13 cellular contexts compared by ENCODE assay signal in genomic region chr7:30146127-30146612, GRCh38. TPM values are rescaled to one million over a fixed set of nuclear protein-coding genes. Genes with fewer than 3 reads are reported as not detected.
DNase-seq lines count a peak whose midpoint lies in the region; ATAC-seq and TF ChIP-seq lines count a peak whose summit lies in the region.
"Had no signal": no experiment of that assay in that cellular context is flagged by ENCODE, and none has a peak within 500 bp of the region (broad histone marks: within the 10 kb centered on the region; RNA-seq: fewer than 3 reads in every experiment).

No MANE protein-coding gene starts in this region.

- intact Hi-C loops in right cardiac atrium (cut with DNase I) (no loop called here), mucosa of descending colon (cut with DNase I, micrococcal nuclease) (no loop called here)

- no peak overlapping the region for H3K4me3 Mint-ChIP-seq in glutamatergic neuron (ENCODE audit: unreplicated experiment)
- H3K4me3 Mint-ChIP-seq: CD8-positive, alpha-beta T cell; type B pancreatic cell had no signal

- H3K27me3 ChIP-seq in BLaER1 (no peaks in the 10 kb centered on the region), right cardiac atrium (ENCODE audit: control insufficient read depth, insufficient read depth) (no peaks in the 10 kb centered on the region)

- WGBS in right cardiac atrium: 55% methylated on average over 13 of the region's 13 CpGs

- no peaks in the 10 kb centered on the region for H3K36me3 ChIP-seq in BLaER1
- no peaks in the 10 kb centered on the region for H3K36me3 ChIP-seq in mucosa of descending colon (ENCODE audit: low read depth)

- no peaks in the 10 kb centered on the region for H3K9me3 ChIP-seq in BLaER1
- no peaks in the 10 kb centered on the region for H3K9me3 ChIP-seq in right cardiac atrium (ENCODE audit: control insufficient read depth, low read length)
- H3K9me3 ChIP-seq in mucosa of descending colon: no peaks in the 10 kb centered on the region

- H3K36me3 Mint-ChIP-seq in glutamatergic neuron (ENCODE audit: unreplicated experiment): no peaks in the 10 kb centered on the region
- H3K36me3 Mint-ChIP-seq: CD8-positive, alpha-beta T cell had no signal

- DNase-seq in HT1080 (ENCODE audit: low read depth): peak; percentile 53
- DNase-seq in SK-MEL-5 (ENCODE audit: low read depth, low spot score): peak; percentile 66
- DNase-seq in right cardiac atrium: peak in 2 of 3 donors; percentile 65 to 67
- no peak for DNase-seq in glutamatergic neuron
- DNase-seq in mucosa of descending colon: no peak
- no peak for DNase-seq in RKO (ENCODE audit: low spot score)
- DNase-seq: cerebellar nuclear complex, mammary epithelial cell, MM.1S had no signal

- H3K9ac ChIP-seq in BLaER1: no peak overlapping the region

- no peak overlapping the region for H3K27ac Mint-ChIP-seq in glutamatergic neuron (ENCODE audit: unreplicated experiment)
- H3K27ac Mint-ChIP-seq: CD8-positive, alpha-beta T cell; type B pancreatic cell had no signal

- no peak overlapping the region for H3K27ac ChIP-seq in BLaER1
- no peak overlapping the region for H3K27ac ChIP-seq in right cardiac atrium (ENCODE audit: low read length)

- no peaks in the 10 kb centered on the region for H3K9me3 Mint-ChIP-seq in glutamatergic neuron (ENCODE audit: unreplicated experiment)
- H3K9me3 Mint-ChIP-seq: CD8-positive, alpha-beta T cell; type B pancreatic cell had no signal

- H4K20me1 ChIP-seq in BLaER1: no peaks in the 10 kb centered on the region

- peaks cover 16% of the 10 kb centered on the region for H3K4me1 Mint-ChIP-seq in glutamatergic neuron (ENCODE audit: low read depth, unreplicated experiment)

- ATAC-seq in right cardiac atrium (peak; percentile 46 to 57), HG03025 (IDR thresholded peaks at IDR 0.05; ENCODE audit: low FRiP score, unreplicated experiment) (no peak), mucosa of descending colon (no peak)
- ATAC-seq: CD8-positive, alpha-beta T cell had no signal

- H3K4me3 ChIP-seq in BLaER1 (no peak overlapping the region), right cardiac atrium (ENCODE audit: low read length) (no peak overlapping the region), mucosa of descending colon (no peak overlapping the region)

- in situ Hi-C loops in SK-MEL-5 (cut with HindIII; ENCODE audit: low pct_unique_long_range_greater_than_20kb, low sequenced_read_pairs): no loop called here

- no peaks in the 10 kb centered on the region for H3K27me3 Mint-ChIP-seq in glutamatergic neuron (ENCODE audit: unreplicated experiment)
- H3K27me3 Mint-ChIP-seq: type B pancreatic cell had no signal

- H3K4me1 ChIP-seq in BLaER1 (peaks cover 68% of the 10 kb centered on the region), right cardiac atrium (ENCODE audit: control insufficient read depth, insufficient read depth, low read length) (peaks cover 2% of the 10 kb centered on the region), mucosa of descending colon (ENCODE audit: low read depth) (peaks cover 12% of the 10 kb centered on the region)

- H3K4me2 ChIP-seq in BLaER1: peak overlapping the region; percentile 86

- no peak for TF ChIP-seq CTCF in glutamatergic neuron (IDR thresholded peaks at IDR 0.05; ENCODE audit: partially characterized antibody, unreplicated experiment)
- no peak for TF ChIP-seq CTCF in mucosa of descending colon (IDR thresholded peaks at IDR 0.05)

RNA-seq across cellular contexts. Expression of gene MTURN, which starts 11.4 kb away (rescaled TPM):
- 2.4 and 2.9 TPM in 2 replicates for total RNA-seq in HT1080 (2014; rRNA removed; shearing (Covaris generic))
- polyA plus RNA-seq in HT1080 (2015; cell fraction: cytosol; rRNA removed): 4.3 and 5.6 TPM in 2 replicates
- polyA plus RNA-seq in HT1080 (2015; cell fraction: nucleus; rRNA removed): 5.5 and 8.8 TPM in 2 replicates
- total RNA-seq in SK-MEL-5 (2014; rRNA removed; shearing (Covaris generic)): 99.2 and 112 TPM in 2 replicates
- 57.1 and 60.0 TPM in 2 replicates for polyA plus RNA-seq in SK-MEL-5 (2015; cell fraction: cytosol; rRNA removed)
- polyA plus RNA-seq in SK-MEL-5 (2015; cell fraction: nucleus; rRNA removed): 122 and 125 TPM in 2 replicates
- total RNA-seq in right cardiac atrium: 10 to 100 TPM; 25.3 to 50.8 (median 33.4) TPM
- 15.0 TPM for polyA plus RNA-seq in right cardiac atrium
- 32.6 TPM for total RNA-seq in glutamatergic neuron (ENCODE audit: unreplicated experiment)
- 10 to 100 TPM in 1 of 3 donors, 1 to 10 TPM in 2; 7.2 to 62.0 (median 9.7) TPM for total RNA-seq in mucosa of descending colon

Comparison
In these comparisons a context has a peak if more than half of its experiments do, and no peak if none do; other contexts are left out.
1. DNase-seq: peak in HT1080 (single experiment), SK-MEL-5 (single experiment) and right cardiac atrium (2 of 3); none in glutamatergic neuron (single experiment), mucosa of descending colon (0 of 3) and RKO (single experiment).
2. ATAC-seq: peak in right cardiac atrium (2 of 2); none in HG03025 (single experiment) and mucosa of descending colon (single experiment).